In the genomic region with DNA sequence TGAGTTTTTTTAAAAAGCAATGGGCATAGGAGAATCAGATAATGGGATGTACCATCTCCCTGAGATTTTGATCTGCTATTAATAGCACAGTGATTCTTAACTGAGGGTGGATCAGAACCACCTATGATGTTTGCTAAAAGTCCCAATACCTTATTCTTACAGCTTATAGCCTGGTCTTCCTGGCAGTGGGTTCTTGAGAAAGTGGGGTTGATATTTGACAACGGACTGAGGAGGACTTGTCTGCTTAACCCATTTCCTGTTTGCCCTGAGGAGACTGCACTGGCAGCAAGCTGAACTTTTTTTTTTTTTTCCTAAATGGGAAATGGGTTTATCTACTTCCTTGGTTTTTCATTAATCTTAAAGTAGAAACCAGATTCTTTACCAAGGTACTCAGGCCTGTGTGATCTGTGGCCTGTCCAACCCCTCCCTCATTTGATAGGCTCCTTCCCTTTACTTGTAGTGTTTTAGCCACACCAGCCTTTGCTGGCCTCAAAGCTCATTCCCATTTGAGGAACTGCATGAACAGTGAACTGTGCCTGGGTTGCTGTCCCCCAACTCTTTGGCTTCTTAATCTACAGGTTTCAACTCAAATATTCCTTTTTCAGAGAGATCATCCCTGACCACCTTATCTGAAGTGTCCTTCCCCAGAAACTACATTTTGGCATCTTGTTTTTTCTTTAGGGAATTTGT, we compare ENCODE assay signal across 23 cellular contexts. TPM values are rescaled to one million over a fixed set of nuclear protein-coding genes. Genes with fewer than 3 reads are reported as not detected.
A peak's percentile ranks its signal among the peaks of the same experiment; 100 is the strongest.
DNase-seq lines count a peak whose midpoint lies in the region; ATAC-seq and TF ChIP-seq lines count a peak whose summit lies in the region.
"Had no signal": no experiment of that assay in that cellular context is flagged by ENCODE, and none has a peak within 500 bp of the region (broad histone marks: within the 10 kb centered on the region; RNA-seq: fewer than 3 reads in every experiment).

No MANE protein-coding gene starts in this region.

- no TSS peak for BruUV-seq in mammary epithelial cell (replicated peaks; lab: Mats Ljungman, UMichigan)

- no peaks in the 10 kb centered on the region for H3K36me3 ChIP-seq in mammary epithelial cell (ENCODE audit: insufficient read depth, low read length)
- H3K36me3 ChIP-seq in neural progenitor cell: no peaks in the 10 kb centered on the region
- no peaks in the 10 kb centered on the region for H3K36me3 ChIP-seq in spleen

- H4K20me1 ChIP-seq in mammary epithelial cell (ENCODE audit: insufficient read depth, low read length): no peaks in the 10 kb centered on the region
- H4K20me1 ChIP-seq in neural progenitor cell (ENCODE audit: low read depth): no peaks in the 10 kb centered on the region

- H3K4me1 Mint-ChIP-seq in activated CD8-positive, alpha-beta T cell treated with anti-CD3 and anti-CD28 coated beads, Interleukin-2, amount 10 ng/mL, durations not matched to agents 7 days and 5 days (ENCODE audit: low read depth): peaks cover 16% of the 10 kb centered on the region
- peaks cover 13% of the 10 kb centered on the region for H3K4me1 Mint-ChIP-seq in activated CD8-positive, alpha-beta T cell treated with anti-CD3 and anti-CD28 coated beads for 36 hours (ENCODE audit: low read depth)
- H3K4me1 Mint-ChIP-seq in neural progenitor cell: no peaks in the 10 kb centered on the region
- H3K4me1 Mint-ChIP-seq: stimulated activated effector memory CD8-positive, alpha-beta T cell treated with anti-CD3 and anti-CD28 coated beads, Interleukin-12 subunit alpha, Interleukin-12 subunit beta, amount 100 ng/mL, for 72 hours had no signal

- H3K27me3 Mint-ChIP-seq in activated CD8-positive, alpha-beta T cell treated with anti-CD3 and anti-CD28 coated beads, Interleukin-2, amount 10 ng/mL, durations not matched to agents 7 days and 5 days (ENCODE audit: low read depth): no peaks in the 10 kb centered on the region
- no peaks in the 10 kb centered on the region for H3K27me3 Mint-ChIP-seq in activated CD8-positive, alpha-beta T cell treated with anti-CD3 and anti-CD28 coated beads for 36 hours
- H3K27me3 Mint-ChIP-seq in neural progenitor cell (ENCODE audit: insufficient read depth, low read depth): peaks cover 5% of the 10 kb centered on the region
- H3K27me3 Mint-ChIP-seq: type B pancreatic cell had no signal

- intact Hi-C loops in activated CD8-positive, alpha-beta T cell treated with anti-CD3 and anti-CD28 coated beads for 36 hours (cut with micrococcal nuclease): no loop called here
- intact Hi-C loops in mammary epithelial cell (cut with micrococcal nuclease) (no loop called here), spleen (cut with DNase I; ENCODE audit: low total_unique reads) (no loop called here)

- H3K79me2 ChIP-seq in mammary epithelial cell (ENCODE audit: insufficient read depth, low read length): no peaks in the 10 kb centered on the region
- no peaks in the 10 kb centered on the region for H3K79me2 ChIP-seq in neural progenitor cell (ENCODE audit: low read depth)
- H3K79me2 ChIP-seq: hepatocyte had no signal

- no peaks in the 10 kb centered on the region for H3K9me3 Mint-ChIP-seq in activated CD8-positive, alpha-beta T cell treated with anti-CD3 and anti-CD28 coated beads, Interleukin-2, amount 10 ng/mL, durations not matched to agents 7 days and 5 days (ENCODE audit: insufficient read depth)
- H3K9me3 Mint-ChIP-seq in activated CD8-positive, alpha-beta T cell treated with anti-CD3 and anti-CD28 coated beads for 36 hours: no peaks in the 10 kb centered on the region
- no peaks in the 10 kb centered on the region for H3K9me3 Mint-ChIP-seq in neural progenitor cell
- H3K9me3 Mint-ChIP-seq: activated CD4-positive, alpha-beta T cell treated with anti-CD3 and anti-CD28 coated beads, Interleukin-2, amount 10 ng/mL, durations not matched to agents 24 days and 14 days; CD14-positive monocyte; stimulated activated effector memory CD8-positive, alpha-beta T cell treated with anti-CD3 and anti-CD28 coated beads, Interleukin-12 subunit alpha, Interleukin-12 subunit beta, amount 100 ng/mL, for 72 hours; type B pancreatic cell had no signal

- H3K9me3 ChIP-seq in mammary epithelial cell (replicated peaks; ENCODE audit: insufficient read depth, low read length) (no peaks in the 10 kb centered on the region), neural progenitor cell (ENCODE audit: low read depth) (no peaks in the 10 kb centered on the region), spleen (no peaks in the 10 kb centered on the region)
- H3K9me3 ChIP-seq: SK-N-SH had no signal

- peak overlapping the region; percentile 68 for H3K27ac Mint-ChIP-seq in activated CD8-positive, alpha-beta T cell treated with anti-CD3 and anti-CD28 coated beads, Interleukin-2, amount 10 ng/mL, durations not matched to agents 7 days and 5 days
- H3K27ac Mint-ChIP-seq in activated CD8-positive, alpha-beta T cell treated with anti-CD3 and anti-CD28 coated beads for 36 hours: no peak overlapping the region
- no peak overlapping the region for H3K27ac Mint-ChIP-seq in neural progenitor cell
- H3K27ac Mint-ChIP-seq: activated CD4-positive, alpha-beta T cell treated with anti-CD3 and anti-CD28 coated beads, Interleukin-2, amount 10 ng/mL, durations not matched to agents 24 days and 14 days; stimulated activated effector memory CD8-positive, alpha-beta T cell treated with anti-CD3 and anti-CD28 coated beads, Interleukin-12 subunit alpha, Interleukin-12 subunit beta, amount 100 ng/mL, for 72 hours; type B pancreatic cell had no signal

- H3K4me1 ChIP-seq in mammary epithelial cell (ENCODE audit: insufficient read depth, low read length) (peaks cover 8% of the 10 kb centered on the region), neural progenitor cell (peaks cover 9% of the 10 kb centered on the region), spleen (no peaks in the 10 kb centered on the region)

- dilution Hi-C loops in mammary epithelial cell (cut with HindIII; ENCODE audit: low sequenced_read_pairs): loop anchor here (25.0 kb wide), 1 partner anchor 201 kb away; no protein-coding TSS in a partner anchor

- TF ChIP-seq CTCF in activated CD8-positive, alpha-beta T cell treated with anti-CD3 and anti-CD28 coated beads for 36 hours (IDR thresholded peaks at IDR 0.05): no peak
- no peak for TF ChIP-seq CTCF in mammary epithelial cell (conservative IDR thresholded peaks at IDR 0.05 in 1 of 2, IDR thresholded peaks at IDR 0.05 in 1 of 2; ENCODE audit: extremely low read depth in 1 of 2, insufficient read depth in 1 of 2, low read depth in 1 of 2, low read length in 2 of 2)
- no peak for TF ChIP-seq CTCF in neural progenitor cell (IDR thresholded peaks at IDR 0.05)
- no peak for TF ChIP-seq CTCF in spleen (IDR thresholded peaks at IDR 0.05 in 8 of 11, conservative IDR thresholded peaks at IDR 0.05 in 3 of 11)

- POLR2A ChIA-PET in activated CD8-positive, alpha-beta T cell treated with anti-CD3 and anti-CD28 coated beads, Interleukin-2, amount 10 ng/mL, durations not matched to agents 7 days and 5 days (lab: Charles Lee): interaction anchor here (0.7 to 1.1 kb wide), 2 partner anchors 193 to 206 kb away, joined by 3 to 4 read pairs; no protein-coding TSS in a partner anchor
- POLR2A ChIA-PET in activated CD8-positive, alpha-beta T cell treated with anti-CD3 and anti-CD28 coated beads for 36 hours (lab: Charles Lee): interaction anchor here (0.7 kb wide), 1 partner anchor 26 kb away, joined by 3 read pairs; no protein-coding TSS in a partner anchor

- H2AFZ ChIP-seq in mammary epithelial cell (ENCODE audit: low read depth, low read length): peak overlapping the region; percentile 84
- no peak overlapping the region for H2AFZ ChIP-seq in neural progenitor cell (replicated peaks)
- H2AFZ ChIP-seq: hepatocyte had no signal

- no peak for ATAC-seq in activated CD8-positive, alpha-beta T cell treated with anti-CD3 and anti-CD28 coated beads, Interleukin-2, amount 10 ng/mL, durations not matched to agents 7 days and 5 days
- ATAC-seq in activated CD8-positive, alpha-beta T cell treated with anti-CD3 and anti-CD28 coated beads for 36 hours: no peak
- ATAC-seq in stimulated activated naive CD8-positive, alpha-beta T cell treated with anti-CD3 and anti-CD28 coated beads, Interleukin-15, Interleukin-2, amounts not matched to agents 100 U/mL and 50 U/mL, for 24 hours: peak; percentile 19
- ATAC-seq in GM18502 (IDR thresholded peaks at IDR 0.05; ENCODE audit: poor library complexity, unreplicated experiment): no peak
- ATAC-seq: stimulated activated effector memory CD8-positive, alpha-beta T cell treated with anti-CD3 and anti-CD28 coated beads, Interleukin-12 subunit alpha, Interleukin-12 subunit beta, amount 100 ng/mL, for 72 hours had no signal

- no peak overlapping the region for H3K4me3 ChIP-seq in mammary epithelial cell (replicated peaks in 1 of 3; ENCODE audit: insufficient read depth in 1 of 3, low read depth in 2 of 3, low read length in 3 of 3)
- no peak overlapping the region for H3K4me3 ChIP-seq in neural progenitor cell
- H3K4me3 ChIP-seq in spleen: no peak overlapping the region
- H3K4me3 ChIP-seq: hepatocyte had no signal

- H3K4me2 ChIP-seq in mammary epithelial cell (ENCODE audit: insufficient read depth, low read depth, low read length) (no peak overlapping the region), neural progenitor cell (no peak overlapping the region)
- H3K4me2 ChIP-seq: hepatocyte, SK-N-SH had no signal

- no peaks in the 10 kb centered on the region for H3K27me3 ChIP-seq in mammary epithelial cell (ENCODE audit: insufficient read depth, low read length)
- no peaks in the 10 kb centered on the region for H3K27me3 ChIP-seq in neural progenitor cell
- no peaks in the 10 kb centered on the region for H3K27me3 ChIP-seq in spleen (replicated peaks in 1 of 7)
- H3K27me3 ChIP-seq: hepatocyte had no signal

- no peak overlapping the region for H3K9ac ChIP-seq in mammary epithelial cell (ENCODE audit: insufficient read depth, low read length)
- H3K9ac ChIP-seq in neural progenitor cell: no peak overlapping the region
- H3K9ac ChIP-seq: SK-N-SH had no signal

- CTCF ChIA-PET in activated CD8-positive, alpha-beta T cell treated with anti-CD3 and anti-CD28 coated beads, Interleukin-2, amount 10 ng/mL, durations not matched to agents 7 days and 5 days (lab: Charles Lee): interaction anchor here (0.6 to 2.1 kb wide), 4 partner anchors 11 to 206 kb away, joined by 3 to 11 read pairs (median 4); no protein-coding TSS in a partner anchor
- CTCF ChIA-PET in activated CD8-positive, alpha-beta T cell treated with anti-CD3 and anti-CD28 coated beads for 36 hours (lab: Charles Lee): interaction anchor here (0.7 to 2.1 kb wide), 3 partner anchors 9 to 194 kb away, joined by 3 to 9 read pairs (median 5); no protein-coding TSS in a partner anchor
- CTCF ChIA-PET in mammary epithelial cell (lab: Charles Lee; ENCODE audit: low non-redundant PET): no interaction called here

- H3K36me3 Mint-ChIP-seq in activated CD8-positive, alpha-beta T cell treated with anti-CD3 and anti-CD28 coated beads, Interleukin-2, amount 10 ng/mL, durations not matched to agents 7 days and 5 days (ENCODE audit: low read depth): no peaks in the 10 kb centered on the region
- no peaks in the 10 kb centered on the region for H3K36me3 Mint-ChIP-seq in activated CD8-positive, alpha-beta T cell treated with anti-CD3 and anti-CD28 coated beads for 36 hours (ENCODE audit: low read depth)
- no peaks in the 10 kb centered on the region for H3K36me3 Mint-ChIP-seq in neural progenitor cell
- H3K36me3 Mint-ChIP-seq: CD14-positive monocyte; stimulated activated effector memory CD8-positive, alpha-beta T cell treated with anti-CD3 and anti-CD28 coated beads, Interleukin-12 subunit alpha, Interleukin-12 subunit beta, amount 100 ng/mL, for 72 hours; type B pancreatic cell had no signal

- 0% methylated on average over 1 of the region's 1 CpG for WGBS in mammary epithelial cell (ENCODE audit: low coverage, missing lambda C conversion rate)
- 0 to 11% (median 0%) methylated on average over 1 of the region's 1 CpG for WGBS in spleen, 5 donors

- no peak for DNase-seq in activated CD8-positive, alpha-beta T cell treated with anti-CD3 and anti-CD28 coated beads, Interleukin-2, amount 10 ng/mL, durations not matched to agents 7 days and 5 days
- DNase-seq in activated CD8-positive, alpha-beta T cell treated with anti-CD3 and anti-CD28 coated beads for 36 hours: no peak
- DNase-seq in LoVo (ENCODE audit: low spot score) (peak; percentile 28), mammary epithelial cell (no peak), neural progenitor cell (ENCODE audit: low spot score) (no peak), spleen (no peak)
- DNase-seq in stimulated activated naive CD8-positive, alpha-beta T cell treated with anti-CD3 and anti-CD28 coated beads, Interleukin-15, Interleukin-2, amounts not matched to agents 100 U/mL and 50 U/mL, for 24 hours: no peak
- DNase-seq: activated CD4-positive, alpha-beta T cell treated with anti-CD3 and anti-CD28 coated beads, Interleukin-2, amount 10 ng/mL, durations not matched to agents 24 days and 14 days; activated naive CD4-positive, alpha-beta T cell; DMS153; HCEC 1CT; midbrain; NCI-H146; NCI-H2171 treated with DMSO at 0.1 percent for 48 hours; NCI-H774; SK-N-SH; T1000 had no signal

- no peak overlapping the region for H3K4me3 Mint-ChIP-seq in activated CD8-positive, alpha-beta T cell treated with anti-CD3 and anti-CD28 coated beads, Interleukin-2, amount 10 ng/mL, durations not matched to agents 7 days and 5 days
- H3K4me3 Mint-ChIP-seq in activated CD8-positive, alpha-beta T cell treated with anti-CD3 and anti-CD28 coated beads for 36 hours: no peak overlapping the region
- H3K4me3 Mint-ChIP-seq in neural progenitor cell: no peak overlapping the region
- H3K4me3 Mint-ChIP-seq: activated CD4-positive, alpha-beta T cell treated with anti-CD3 and anti-CD28 coated beads, Interleukin-2, amount 10 ng/mL, durations not matched to agents 24 days and 14 days; CD14-positive monocyte; stimulated activated effector memory CD8-positive, alpha-beta T cell treated with anti-CD3 and anti-CD28 coated beads, Interleukin-12 subunit alpha, Interleukin-12 subunit beta, amount 100 ng/mL, for 72 hours; type B pancreatic cell had no signal

- in situ Hi-C loops in mammary epithelial cell (cut with MboI; ENCODE audit: low sequenced_read_pairs in 2 of 2): loop anchor here in 1 of 2 donors (25.0 kb wide), 1 partner anchor 201 kb away; no protein-coding TSS in a partner anchor

- no peak for TF ChIP-seq POLR2A in spleen (IDR thresholded peaks at IDR 0.05)

- no peaks in the 10 kb centered on the region for H3F3A ChIP-seq in neural progenitor cell (ENCODE audit: low read depth)

- H3K27ac ChIP-seq in mammary epithelial cell (ENCODE audit: insufficient read depth, low read depth, low read length): no peak overlapping the region
- no peak overlapping the region for H3K27ac ChIP-seq in neural progenitor cell
- no peak overlapping the region for H3K27ac ChIP-seq in spleen
- H3K27ac ChIP-seq: hepatocyte had no signal

RNA-seq across cellular contexts. Expression of gene C9orf57, which starts 47.1 kb away (rescaled TPM):
- total RNA-seq in activated CD8-positive, alpha-beta T cell treated with anti-CD3 and anti-CD28 coated beads, Interleukin-2, amount 10 ng/mL, durations not matched to agents 7 days and 5 days: not detected
- total RNA-seq in activated CD8-positive, alpha-beta T cell treated with anti-CD3 and anti-CD28 coated beads for 36 hours: not detected
- not detected for total RNA-seq in mammary epithelial cell
- not detected for polyA plus RNA-seq in mammary epithelial cell
- not detected for polyA minus RNA-seq in mammary epithelial cell
- total RNA-seq in neural progenitor cell (ENCODE audit: low replicate concordance): not detected in 2 replicates
- not detected for total RNA-seq in spleen
- under 1 TPM in 1 of 3 donors, not detected in 2; 0.06 TPM for polyA plus RNA-seq in spleen
- total RNA-seq: activated CD4-positive, alpha-beta T cell treated with anti-CD3 and anti-CD28 coated beads, Interleukin-2, amount 10 ng/mL, durations not matched to agents 24 days and 14 days; kidney epithelial cell had no signal
- polyA plus RNA-seq: CD14-positive monocyte, hepatocyte, SK-N-SH had no signal
